ENCODE assay signal across 16 cellular contexts in genomic region chr1:78606274-78606673, GRCh38. TPM values are rescaled to one million over a fixed set of nuclear protein-coding genes. Genes with fewer than 3 reads are reported as not detected.
DNase-seq lines count a peak whose midpoint lies in the region; ATAC-seq and TF ChIP-seq lines count a peak whose summit lies in the region.
"Had no signal": no experiment of that assay in that cellular context is flagged by ENCODE, and none has a peak within 500 bp of the region (broad histone marks: within the 10 kb centered on the region; RNA-seq: fewer than 3 reads in every experiment).

No MANE protein-coding gene starts in this region.

- H3K9ac ChIP-seq in IMR-90 (ENCODE audit: low read depth, low read length) (no peak overlapping the region), PC-3 (ENCODE audit: low read length) (no peak overlapping the region), neural progenitor cell (no peak overlapping the region)

- no peak overlapping the region for H3K4me3 Mint-ChIP-seq in neural progenitor cell
- H3K4me3 Mint-ChIP-seq: CD14-positive monocyte had no signal

- TF ChIP-seq CTCF in IMR-90 (conservative IDR thresholded peaks at IDR 0.05; ENCODE audit: low read depth, low read length) (no peak), PC-3 (conservative IDR thresholded peaks at IDR 0.05; ENCODE audit: low read depth, low read length) (no peak), fibroblast of pulmonary artery (IDR thresholded peaks at IDR 0.05; ENCODE audit: low read length, missing control alignments) (no peak), neural progenitor cell (IDR thresholded peaks at IDR 0.05) (no peak)

- no peaks in the 10 kb centered on the region for H3K27me3 Mint-ChIP-seq in neural progenitor cell (ENCODE audit: insufficient read depth, low read depth)

- H3K27ac Mint-ChIP-seq in neural progenitor cell, result no peak overlapping the region
- H3K27ac Mint-ChIP-seq: CD14-positive monocyte had no signal

- H2BK5ac ChIP-seq in IMR-90 (ENCODE audit: low read depth, low read length, poor library complexity, severe bottlenecking), result no peak overlapping the region

- H3K36me3 ChIP-seq in IMR-90 (ENCODE audit: control insufficient read depth, insufficient read depth, low read length) (no peaks in the 10 kb centered on the region), PC-3 (ENCODE audit: low read depth, low read length) (no peaks in the 10 kb centered on the region), neural progenitor cell (no peaks in the 10 kb centered on the region)

- H3K14ac ChIP-seq in IMR-90 (replicated peaks; ENCODE audit: low read depth, low read length), result peak overlapping the region; percentile 50; the same call in 1 of the 2 replicates

- H3K4me1 ChIP-seq in IMR-90 (ENCODE audit: control insufficient read depth, insufficient read depth, low read length) (0 out of 2 replicates have a peak, but pooled peaks cover 2% of the 10 kb centered on the region), PC-3 (ENCODE audit: insufficient read depth, low read length) (peaks cover 22% of the 10 kb centered on the region), neural progenitor cell (no peaks in the 10 kb centered on the region)

- no peaks in the 10 kb centered on the region for H3K9me3 Mint-ChIP-seq in neural progenitor cell
- H3K9me3 Mint-ChIP-seq: CD14-positive monocyte had no signal

- H3K9me3 ChIP-seq in IMR-90 (ENCODE audit: control insufficient read depth, insufficient read depth, low read length), result no peaks in the 10 kb centered on the region
- H3K9me3 ChIP-seq in PC-3 (ENCODE audit: low read length), result no peaks in the 10 kb centered on the region
- H3K9me3 ChIP-seq in neural progenitor cell (ENCODE audit: low read depth), result no peaks in the 10 kb centered on the region

- H3K27ac ChIP-seq in IMR-90 (ENCODE audit: insufficient read depth, low read length) (no peak overlapping the region), PC-3 (ENCODE audit: low read length) (peak overlapping the region; percentile 57), neural progenitor cell (no peak overlapping the region)

- DNase-seq in IMR-90 (no peak), PC-3 (no peak), fibroblast of pulmonary artery (ENCODE audit: low read depth) (peak; percentile 6), neural progenitor cell (ENCODE audit: low spot score) (no peak), mesenteric fat pad (ENCODE audit: low spot score) (no peak), KG1 (lab: John Stamatoyannopoulos, UW) (no peak), OCI-M1 (lab: John Stamatoyannopoulos, UW) (no peak)
- DNase-seq: DMS79, NCI-H1694 treated with DMSO at 0.1 percent for 48 hours, NCI-H2227 treated with DMSO at 0.1 percent for 48 hours, NCI-H526, SHP77 treated with DMSO at 0.1 percent for 48 hours had no signal

- no peak for TF ChIP-seq POLR2A in IMR-90 (IDR thresholded peaks at IDR 0.05; ENCODE audit: low read depth, low read length)

- no peaks in the 10 kb centered on the region for H3K9me1 ChIP-seq in IMR-90 (ENCODE audit: insufficient read depth, low read length)

- peak overlapping the region; percentile 5; the same call in 1 of the 2 replicates for H3K4ac ChIP-seq in IMR-90 (ENCODE audit: low read depth, low read length)

- POLR2A ChIA-PET in IMR-90 (lab: Charles Lee; ENCODE audit: unreplicated experiment) (no interaction called here), PC-3 (lab: Charles Lee; ENCODE audit: unreplicated experiment) (interaction anchor here (0.6 kb wide), 1 partner anchor 9 kb away, joined by 3 read pairs; no protein-coding TSS in a partner anchor)

- no peak overlapping the region for H3K23ac ChIP-seq in IMR-90 (ENCODE audit: low read depth, low read length)

- H4K8ac ChIP-seq in IMR-90 (ENCODE audit: low read depth in 2 of 2, low read length in 2 of 2), result no peak overlapping the region; a peak in 1 of 4 replicates

- H3F3A ChIP-seq in PC-3 (ENCODE audit: low read length, unreplicated experiment) (no peaks in the 10 kb centered on the region), neural progenitor cell (ENCODE audit: low read depth) (no peaks in the 10 kb centered on the region)

- H4K20me1 ChIP-seq in IMR-90 (ENCODE audit: insufficient read depth, low read length), result no peaks in the 10 kb centered on the region
- no peaks in the 10 kb centered on the region for H4K20me1 ChIP-seq in PC-3 (ENCODE audit: low read length)
- no peaks in the 10 kb centered on the region for H4K20me1 ChIP-seq in neural progenitor cell (ENCODE audit: low read depth)

- H2AK5ac ChIP-seq in IMR-90 (ENCODE audit: low read depth, low read length), result no peak overlapping the region

- H3K79me2 ChIP-seq in PC-3 (ENCODE audit: low read length), result no peaks in the 10 kb centered on the region
- no peaks in the 10 kb centered on the region for H3K79me2 ChIP-seq in neural progenitor cell (ENCODE audit: low read depth)

- dilution Hi-C loops in IMR-90 (cut with HindIII; ENCODE audit: low sequenced_read_pairs, unreplicated experiment), result loop anchor here (10.0 kb wide), 1 partner anchor 461 kb away; no protein-coding TSS in a partner anchor

- peak overlapping the region; percentile 52 for H2AK9ac ChIP-seq in IMR-90 (replicated peaks; ENCODE audit: low read depth, low read length, poor library complexity)

- no peak overlapping the region for H3K56ac ChIP-seq in IMR-90 (ENCODE audit: extremely low read depth, insufficient read depth, low read length)

- H3K9me2 ChIP-seq in PC-3 (replicated peaks; ENCODE audit: low read length), result no peaks in the 10 kb centered on the region

- H2AFZ ChIP-seq in IMR-90 (replicated peaks; ENCODE audit: low read length, poor library complexity) (peak overlapping the region; percentile 61), PC-3 (ENCODE audit: low read length) (peak overlapping the region; percentile 45; the same call in 1 of the 2 replicates), neural progenitor cell (replicated peaks) (peak overlapping the region; percentile 70)

- peak overlapping the region; percentile 74; the same call in 1 of the 2 replicates for H3K18ac ChIP-seq in IMR-90 (ENCODE audit: low read depth, low read length)

- BruUV-seq in IMR-90 (replicated peaks; lab: Mats Ljungman, UMichigan) (no TSS peak), PC-3 (replicated peaks; lab: Mats Ljungman, UMichigan) (no TSS peak)

- no peak overlapping the region for H4K5ac ChIP-seq in IMR-90 (ENCODE audit: low read depth, low read length)

- CTCF ChIA-PET in IMR-90 (lab: Yijun Ruan, JAX) (interaction anchor here (1.2 to 3.7 kb wide), 3 partner anchors 267 to 475 kb away, joined by 4 to 32 read pairs (median 14); no protein-coding TSS in a partner anchor), PC-3 (lab: Charles Lee) (interaction anchor here (0.6 to 0.9 kb wide), 2 partner anchors 475 to 492 kb away, joined by 3 read pairs; no protein-coding TSS in a partner anchor)

- no peaks in the 10 kb centered on the region for H3K36me3 Mint-ChIP-seq in neural progenitor cell
- H3K36me3 Mint-ChIP-seq: CD14-positive monocyte had no signal

- peak overlapping the region; percentile 26; the same call in 1 of the 2 replicates for H2BK20ac ChIP-seq in IMR-90 (ENCODE audit: low read depth, low read length)

- no peaks in the 10 kb centered on the region for H3K4me1 Mint-ChIP-seq in neural progenitor cell
- H3K4me1 Mint-ChIP-seq: CD14-positive monocyte had no signal

- no peaks in the 10 kb centered on the region for H3K79me1 ChIP-seq in IMR-90 (ENCODE audit: low read depth in 1 of 2, low read length in 2 of 2)

- no peak for TF ChIP-seq RAD21 in IMR-90 (IDR thresholded peaks at IDR 0.05; ENCODE audit: low read length)

- no peak for ATAC-seq in IMR-90 (ENCODE audit: low read depth)
- ATAC-seq in PC-3, result peak; percentile 10; the same call in 1 of the 2 replicates
- no peak for ATAC-seq in HG02970 (IDR thresholded peaks at IDR 0.05; ENCODE audit: low FRiP score, unreplicated experiment)
- ATAC-seq: K562 had no signal

- H2BK120ac ChIP-seq in IMR-90 (ENCODE audit: low read depth, low read length), result no peak overlapping the region

- H3K27me3 ChIP-seq in IMR-90 (ENCODE audit: control insufficient read depth, insufficient read depth, low read length) (no peaks in the 10 kb centered on the region), PC-3 (ENCODE audit: low read length) (no peaks in the 10 kb centered on the region), neural progenitor cell (no peaks in the 10 kb centered on the region)

- H3K4me2 ChIP-seq in IMR-90 (ENCODE audit: low read depth, low read length) (no peak overlapping the region), PC-3 (ENCODE audit: low read length) (no peak overlapping the region), neural progenitor cell (no peak overlapping the region)

- in situ Hi-C loops in IMR-90 (cut with MboI; ENCODE audit: low sequenced_read_pairs), result loop anchor here (5.0 kb wide), 1 partner anchor 474 kb away; no protein-coding TSS in a partner anchor

- no peak overlapping the region for H4K91ac ChIP-seq in IMR-90 (ENCODE audit: insufficient read depth, low read depth, low read length)

- H3K4me3 ChIP-seq in IMR-90 (ENCODE audit: insufficient read depth, low read depth, low read length) (no peak overlapping the region), PC-3 (ENCODE audit: low read length) (no peak overlapping the region), fibroblast of pulmonary artery (replicated peaks; ENCODE audit: low read depth, low read length) (no peak overlapping the region), neural progenitor cell (no peak overlapping the region)
- H3K4me3 ChIP-seq: K562 had no signal

- intact Hi-C loops in IMR-90 (cut with micrococcal nuclease) (loop anchor here (2.0 to 10.0 kb wide), 2 partner anchors 115 to 261 kb away; partner anchors contain the start of gene PTGFR), PC-3 (cut with micrococcal nuclease) (loop anchor here (2.0 to 5.0 kb wide), 3 partner anchors 104 to 369 kb away; no protein-coding TSS in a partner anchor)

- WGBS in IMR-90 (ENCODE audit: extremely low coverage in 2 of 2, insufficient read length in 1 of 2), 2 experiments, result 40% methylated on average over 1 of the region's 2 CpGs; no CpG with 5 or more reads in 1 of the 2 experiments

- no peak overlapping the region for H2BK15ac ChIP-seq in IMR-90 (ENCODE audit: low read depth, low read length)

TF ChIP-seq in IMR-90, 13 proteins besides CTCF, POLR2A, EP300 and RAD21 (continues in another document):
- TF ChIP-seq CEBPB (IDR thresholded peaks at IDR 0.05; ENCODE audit: low read depth, low read length), result no peak

RNA-seq across cellular contexts. Expression of gene IFI44L, which starts 14.0 kb away (rescaled TPM):
- total RNA-seq in IMR-90 (2012; rRNA removed) (0.18 and 0.28 TPM in 2 replicates), PC-3 (2014; rRNA removed) (4.1 and 5.5 TPM in 2 replicates), neural progenitor cell (ENCODE audit: low replicate concordance) (not detected in 2 replicates), mesenteric fat pad (25.6 TPM)
- polyA plus RNA-seq in IMR-90 (2012; rRNA removed), result 0.13 and 0.19 TPM in 2 replicates
- polyA plus RNA-seq in IMR-90 (2012; cell fraction: cytosol; rRNA removed), result 0.01 and 0.13 TPM in 2 replicates
- 0.10 and 0.52 TPM in 2 replicates for polyA plus RNA-seq in IMR-90 (2012; cell fraction: nucleus; rRNA removed; ENCODE audit: low replicate concordance)
- total RNA-seq: H1 had no signal
- polyA plus RNA-seq: H1 had no signal

RNA-seq across cellular contexts. Expression of gene IFI44, which starts 43.4 kb away (rescaled TPM):
- 2.5 and 2.7 TPM in 2 replicates for total RNA-seq in IMR-90 (2012; rRNA removed)
- polyA plus RNA-seq in IMR-90 (2012; rRNA removed), result 1.8 and 2.2 TPM in 2 replicates
- polyA plus RNA-seq in IMR-90 (2012; cell fraction: cytosol; rRNA removed), result 0.22 and 0.34 TPM in 2 replicates
- polyA plus RNA-seq in IMR-90 (2012; cell fraction: nucleus; rRNA removed; ENCODE audit: low replicate concordance), result 0.53 and 5.5 TPM in 2 replicates
- 7.1 and 10.4 TPM in 2 replicates for total RNA-seq in PC-3 (2014; rRNA removed)
- not detected in 2 replicates for total RNA-seq in neural progenitor cell (ENCODE audit: low replicate concordance)
- 40.6 TPM for total RNA-seq in mesenteric fat pad
- total RNA-seq: H1 had no signal
- polyA plus RNA-seq: H1, K562 had no signal
